28 cellular contexts compared by ENCODE assay signal in genomic region chr12:96864335-96864734, GRCh38.
"Had no signal": no experiment of that assay in that cellular context is flagged by ENCODE, and none has a peak within 500 bp of the region (broad histone marks: within the 10 kb centered on the region; RNA-seq: fewer than 3 reads in every experiment).

No MANE protein-coding gene starts in this region.

- H3K4me1 Mint-ChIP-seq: naive thymus-derived CD8-positive, alpha-beta T cell had no signal

- DNase-seq: dermis blood vessel endothelial cell; effector memory CD4-positive, alpha-beta T cell; foreskin keratinocyte; heart left ventricle; kidney glomerular epithelial cell; left colon; left ventricle myocardium inferior; lower lobe of right lung; naive thymus-derived CD8-positive, alpha-beta T cell; nephron progenitor cell; occipital lobe; ovary; posterior cingulate gyrus; psoas muscle; right cardiac atrium; sigmoid colon; stimulated activated CD4-positive, alpha-beta T cell treated with anti-CD3 and anti-CD28 coated beads, Interleukin-4, amount 100 ng/mL, for 4 hours; stimulated activated naive CD8-positive, alpha-beta T cell treated with anti-CD3 and anti-CD28 coated beads, Interleukin-15, Interleukin-2, amounts not matched to agents 100 U/mL and 50 U/mL, for 24 hours; substantia nigra; testis; upper lobe of left lung; uterus had no signal

- H3K36me3 Mint-ChIP-seq: naive thymus-derived CD8-positive, alpha-beta T cell; stimulated activated memory B cell treated with anti-CD40 and anti-IgM and Interleukin-4, amounts not matched to agents 10 μg/mL and 1 μg/mL and 100 μg/mL, for 72 hours had no signal

- H3K4me3 Mint-ChIP-seq: naive thymus-derived CD8-positive, alpha-beta T cell; nephron progenitor cell; stimulated activated memory B cell treated with anti-CD40 and anti-IgM and Interleukin-4, amounts not matched to agents 10 μg/mL and 1 μg/mL and 100 μg/mL, for 72 hours had no signal

- H3K27me3 ChIP-seq: esophagus muscularis mucosa, foreskin keratinocyte, gastroesophageal sphincter, hepatocyte, ovary, sigmoid colon, testis, tibial nerve, upper lobe of left lung, uterus had no signal

- H3K9me3 ChIP-seq: esophagus muscularis mucosa, gastroesophageal sphincter, heart left ventricle, left ventricle myocardium inferior, lower lobe of right lung, ovary, psoas muscle, sigmoid colon, testis, tibial nerve, upper lobe of left lung, uterus had no signal

- H3K9me3 Mint-ChIP-seq: naive thymus-derived CD8-positive, alpha-beta T cell; nephron progenitor cell; stimulated activated memory B cell treated with anti-CD40 and anti-IgM and Interleukin-4, amounts not matched to agents 10 μg/mL and 1 μg/mL and 100 μg/mL, for 72 hours had no signal

- ATAC-seq: foreskin keratinocyte; gastroesophageal sphincter; heart left ventricle; left colon; lower lobe of right lung; naive thymus-derived CD8-positive, alpha-beta T cell; psoas muscle; right cardiac atrium; stimulated activated memory B cell treated with anti-CD40 and anti-IgM and Interleukin-4, amounts not matched to agents 10 μg/mL and 1 μg/mL and 100 μg/mL, for 72 hours; stimulated activated naive CD8-positive, alpha-beta T cell treated with anti-CD3 and anti-CD28 coated beads, Interleukin-15, Interleukin-2, amounts not matched to agents 100 U/mL and 50 U/mL, for 24 hours had no signal

- H3K4me3 ChIP-seq: coronary artery, esophagus muscularis mucosa, gastroesophageal sphincter, heart left ventricle, hepatocyte, left ventricle myocardium inferior, lower lobe of right lung, ovary, psoas muscle, sigmoid colon, testis, tibial nerve, upper lobe of left lung, uterus had no signal

- H3K27ac ChIP-seq: coronary artery, esophagus muscularis mucosa, foreskin keratinocyte, gastroesophageal sphincter, heart left ventricle, hepatocyte, left ventricle myocardium inferior, lower lobe of right lung, ovary, psoas muscle, sigmoid colon, testis, tibial nerve, upper lobe of left lung, uterus had no signal

- H3K36me3 ChIP-seq: esophagus muscularis mucosa, gastroesophageal sphincter, heart left ventricle, left ventricle myocardium inferior, lower lobe of right lung, ovary, sigmoid colon, tibial nerve, upper lobe of left lung, uterus had no signal

- H3K27ac Mint-ChIP-seq: naive thymus-derived CD8-positive, alpha-beta T cell; nephron progenitor cell; stimulated activated memory B cell treated with anti-CD40 and anti-IgM and Interleukin-4, amounts not matched to agents 10 μg/mL and 1 μg/mL and 100 μg/mL, for 72 hours had no signal
